Comparison of ENCODE assay signal across 1 cellular context in the genomic region with DNA sequence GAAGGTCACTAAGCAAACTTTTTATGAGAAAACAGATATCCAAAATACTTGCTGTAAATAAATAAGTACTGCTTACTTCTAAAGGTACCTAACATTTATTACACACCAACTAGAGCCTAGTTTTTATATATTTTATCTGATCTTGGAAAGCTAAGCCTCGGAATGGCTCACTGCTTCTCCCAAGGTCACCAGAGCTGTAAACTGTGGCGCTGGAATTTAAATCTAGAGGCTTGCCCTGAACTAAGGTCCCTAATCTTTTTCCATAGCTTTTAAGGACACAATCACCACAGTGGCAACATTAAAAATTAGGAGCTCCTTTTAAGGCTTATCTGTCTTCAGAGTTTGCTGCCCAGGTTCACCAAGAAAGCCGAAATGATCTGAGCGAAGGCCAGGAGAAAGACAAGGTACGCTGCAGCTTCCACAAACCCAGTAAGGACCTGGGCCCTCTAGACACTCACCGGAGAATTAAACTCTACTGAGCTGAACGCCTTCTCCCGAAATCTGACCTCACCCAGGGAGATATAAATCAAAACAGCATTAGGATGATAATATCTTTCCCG.
TF ChIP-seq lines count a peak whose summit lies in the region.

No MANE protein-coding gene starts in this region.

TF ChIP-seq in HepG2, 621 proteins besides CTCF, POLR2A, EP300 and RAD21:
- peak; percentile 56 for TF ChIP-seq ZNF781 (CRISPR knock-in tag; IDR thresholded peaks at IDR 0.05; ENCODE audit: borderline replicate concordance, not compliant biosample characterization)
- TF ChIP-seq SIN3B (IDR thresholded peaks at IDR 0.05; ENCODE audit: low read length): peak; percentile 86
- TF ChIP-seq TEAD3 (CRISPR knock-in tag; optimal IDR thresholded peaks at IDR 0.05; ENCODE audit: borderline replicate concordance): peak; percentile 19
- peak; percentile 11; the same call in 1 of the 2 replicates for TF ChIP-seq ZKSCAN8 (CRISPR knock-in tag; IDR thresholded peaks at IDR 0.05; ENCODE audit: borderline replicate concordance)
- no peak for TF ChIP-seq THAP11 (CRISPR knock-in tag; IDR thresholded peaks at IDR 0.05)
- 0 out of 2 replicates have a peak, but pooled peaks have one; percentile 28 for TF ChIP-seq ZNF724P (CRISPR knock-in tag; IDR thresholded peaks at IDR 0.05; ENCODE audit: borderline replicate concordance)
- TF ChIP-seq, protein P1, sequence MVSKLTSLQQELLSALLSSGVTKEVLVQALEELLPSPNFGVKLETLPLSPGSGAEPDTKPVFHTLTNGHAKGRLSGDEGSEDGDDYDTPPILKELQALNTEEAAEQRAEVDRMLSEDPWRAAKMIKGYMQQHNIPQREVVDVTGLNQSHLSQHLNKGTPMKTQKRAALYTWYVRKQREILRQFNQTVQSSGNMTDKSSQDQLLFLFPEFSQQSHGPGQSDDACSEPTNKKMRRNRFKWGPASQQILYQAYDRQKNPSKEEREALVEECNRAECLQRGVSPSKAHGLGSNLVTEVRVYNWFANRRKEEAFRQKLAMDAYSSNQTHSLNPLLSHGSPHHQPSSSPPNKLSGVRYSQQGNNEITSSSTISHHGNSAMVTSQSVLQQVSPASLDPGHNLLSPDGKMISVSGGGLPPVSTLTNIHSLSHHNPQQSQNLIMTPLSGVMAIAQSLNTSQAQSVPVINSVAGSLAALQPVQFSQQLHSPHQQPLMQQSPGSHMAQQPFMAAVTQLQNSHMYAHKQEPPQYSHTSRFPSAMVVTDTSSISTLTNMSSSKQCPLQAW (CRISPR knock-in tag; IDR thresholded peaks at IDR 0.05): peak; percentile 13; the same call in 1 of the 2 replicates
- peak; percentile 50; the same call in 1 of the 2 replicates for TF ChIP-seq SIN3A (IDR thresholded peaks at IDR 0.05; ENCODE audit: borderline replicate concordance, low read depth, low read length)
- TF ChIP-seq BRCA1 (CRISPR knock-in tag; IDR thresholded peaks at IDR 0.05): 0 out of 2 replicates have a peak, but pooled peaks have one; percentile 51
- TF ChIP-seq, protein P2, sequence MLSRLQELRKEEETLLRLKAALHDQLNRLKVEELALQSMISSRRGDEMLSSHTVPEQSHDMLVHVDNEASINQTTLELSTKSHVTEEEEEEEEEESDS (CRISPR knock-in tag; IDR thresholded peaks at IDR 0.05; ENCODE audit: borderline replicate concordance): 0 out of 2 replicates have a peak, but pooled peaks have one; percentile 21
- TF ChIP-seq ZNF224 (CRISPR knock-in tag; IDR thresholded peaks at IDR 0.05): no peak
- TF ChIP-seq SALL2 (CRISPR knock-in tag; IDR thresholded peaks at IDR 0.05): no peak
- no peak for TF ChIP-seq MED8 (CRISPR knock-in tag; IDR thresholded peaks at IDR 0.05; ENCODE audit: insufficient replicate concordance)
- TF ChIP-seq, protein P3, sequence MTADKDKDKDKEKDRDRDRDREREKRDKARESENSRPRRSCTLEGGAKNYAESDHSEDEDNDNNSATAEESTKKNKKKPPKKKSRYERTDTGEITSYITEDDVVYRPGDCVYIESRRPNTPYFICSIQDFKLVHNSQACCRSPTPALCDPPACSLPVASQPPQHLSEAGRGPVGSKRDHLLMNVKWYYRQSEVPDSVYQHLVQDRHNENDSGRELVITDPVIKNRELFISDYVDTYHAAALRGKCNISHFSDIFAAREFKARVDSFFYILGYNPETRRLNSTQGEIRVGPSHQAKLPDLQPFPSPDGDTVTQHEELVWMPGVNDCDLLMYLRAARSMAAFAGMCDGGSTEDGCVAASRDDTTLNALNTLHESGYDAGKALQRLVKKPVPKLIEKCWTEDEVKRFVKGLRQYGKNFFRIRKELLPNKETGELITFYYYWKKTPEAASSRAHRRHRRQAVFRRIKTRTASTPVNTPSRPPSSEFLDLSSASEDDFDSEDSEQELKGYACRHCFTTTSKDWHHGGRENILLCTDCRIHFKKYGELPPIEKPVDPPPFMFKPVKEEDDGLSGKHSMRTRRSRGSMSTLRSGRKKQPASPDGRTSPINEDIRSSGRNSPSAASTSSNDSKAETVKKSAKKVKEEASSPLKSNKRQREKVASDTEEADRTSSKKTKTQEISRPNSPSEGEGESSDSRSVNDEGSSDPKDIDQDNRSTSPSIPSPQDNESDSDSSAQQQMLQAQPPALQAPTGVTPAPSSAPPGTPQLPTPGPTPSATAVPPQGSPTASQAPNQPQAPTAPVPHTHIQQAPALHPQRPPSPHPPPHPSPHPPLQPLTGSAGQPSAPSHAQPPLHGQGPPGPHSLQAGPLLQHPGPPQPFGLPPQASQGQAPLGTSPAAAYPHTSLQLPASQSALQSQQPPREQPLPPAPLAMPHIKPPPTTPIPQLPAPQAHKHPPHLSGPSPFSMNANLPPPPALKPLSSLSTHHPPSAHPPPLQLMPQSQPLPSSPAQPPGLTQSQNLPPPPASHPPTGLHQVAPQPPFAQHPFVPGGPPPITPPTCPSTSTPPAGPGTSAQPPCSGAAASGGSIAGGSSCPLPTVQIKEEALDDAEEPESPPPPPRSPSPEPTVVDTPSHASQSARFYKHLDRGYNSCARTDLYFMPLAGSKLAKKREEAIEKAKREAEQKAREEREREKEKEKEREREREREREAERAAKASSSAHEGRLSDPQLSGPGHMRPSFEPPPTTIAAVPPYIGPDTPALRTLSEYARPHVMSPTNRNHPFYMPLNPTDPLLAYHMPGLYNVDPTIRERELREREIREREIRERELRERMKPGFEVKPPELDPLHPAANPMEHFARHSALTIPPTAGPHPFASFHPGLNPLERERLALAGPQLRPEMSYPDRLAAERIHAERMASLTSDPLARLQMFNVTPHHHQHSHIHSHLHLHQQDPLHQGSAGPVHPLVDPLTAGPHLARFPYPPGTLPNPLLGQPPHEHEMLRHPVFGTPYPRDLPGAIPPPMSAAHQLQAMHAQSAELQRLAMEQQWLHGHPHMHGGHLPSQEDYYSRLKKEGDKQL (CRISPR knock-in tag; IDR thresholded peaks at IDR 0.05; ENCODE audit: low read depth): 0 out of 2 replicates have a peak, but pooled peaks have one; percentile 6
- TF ChIP-seq, protein P4, sequence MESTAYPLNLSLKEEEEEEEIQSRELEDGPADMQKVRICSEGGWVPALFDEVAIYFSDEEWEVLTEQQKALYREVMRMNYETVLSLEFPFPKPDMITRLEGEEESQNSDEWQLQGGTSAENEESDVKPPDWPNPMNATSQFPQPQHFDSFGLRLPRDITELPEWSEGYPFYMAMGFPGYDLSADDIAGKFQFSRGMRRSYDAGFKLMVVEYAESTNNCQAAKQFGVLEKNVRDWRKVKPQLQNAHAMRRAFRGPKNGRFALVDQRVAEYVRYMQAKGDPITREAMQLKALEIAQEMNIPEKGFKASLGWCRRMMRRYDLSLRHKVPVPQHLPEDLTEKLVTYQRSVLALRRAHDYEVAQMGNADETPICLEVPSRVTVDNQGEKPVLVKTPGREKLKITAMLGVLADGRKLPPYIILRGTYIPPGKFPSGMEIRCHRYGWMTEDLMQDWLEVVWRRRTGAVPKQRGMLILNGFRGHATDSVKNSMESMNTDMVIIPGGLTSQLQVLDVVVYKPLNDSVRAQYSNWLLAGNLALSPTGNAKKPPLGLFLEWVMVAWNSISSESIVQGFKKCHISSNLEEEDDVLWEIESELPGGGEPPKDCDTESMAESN (CRISPR knock-in tag; conservative IDR thresholded peaks at IDR 0.05): 0 out of 2 replicates have a peak, but pooled peaks have one; percentile 29
- peak; percentile 44; the same call in 1 of the 2 replicates for TF ChIP-seq KLF15 (CRISPR knock-in tag; IDR thresholded peaks at IDR 0.05; ENCODE audit: borderline replicate concordance)
- TF ChIP-seq, protein P5, sequence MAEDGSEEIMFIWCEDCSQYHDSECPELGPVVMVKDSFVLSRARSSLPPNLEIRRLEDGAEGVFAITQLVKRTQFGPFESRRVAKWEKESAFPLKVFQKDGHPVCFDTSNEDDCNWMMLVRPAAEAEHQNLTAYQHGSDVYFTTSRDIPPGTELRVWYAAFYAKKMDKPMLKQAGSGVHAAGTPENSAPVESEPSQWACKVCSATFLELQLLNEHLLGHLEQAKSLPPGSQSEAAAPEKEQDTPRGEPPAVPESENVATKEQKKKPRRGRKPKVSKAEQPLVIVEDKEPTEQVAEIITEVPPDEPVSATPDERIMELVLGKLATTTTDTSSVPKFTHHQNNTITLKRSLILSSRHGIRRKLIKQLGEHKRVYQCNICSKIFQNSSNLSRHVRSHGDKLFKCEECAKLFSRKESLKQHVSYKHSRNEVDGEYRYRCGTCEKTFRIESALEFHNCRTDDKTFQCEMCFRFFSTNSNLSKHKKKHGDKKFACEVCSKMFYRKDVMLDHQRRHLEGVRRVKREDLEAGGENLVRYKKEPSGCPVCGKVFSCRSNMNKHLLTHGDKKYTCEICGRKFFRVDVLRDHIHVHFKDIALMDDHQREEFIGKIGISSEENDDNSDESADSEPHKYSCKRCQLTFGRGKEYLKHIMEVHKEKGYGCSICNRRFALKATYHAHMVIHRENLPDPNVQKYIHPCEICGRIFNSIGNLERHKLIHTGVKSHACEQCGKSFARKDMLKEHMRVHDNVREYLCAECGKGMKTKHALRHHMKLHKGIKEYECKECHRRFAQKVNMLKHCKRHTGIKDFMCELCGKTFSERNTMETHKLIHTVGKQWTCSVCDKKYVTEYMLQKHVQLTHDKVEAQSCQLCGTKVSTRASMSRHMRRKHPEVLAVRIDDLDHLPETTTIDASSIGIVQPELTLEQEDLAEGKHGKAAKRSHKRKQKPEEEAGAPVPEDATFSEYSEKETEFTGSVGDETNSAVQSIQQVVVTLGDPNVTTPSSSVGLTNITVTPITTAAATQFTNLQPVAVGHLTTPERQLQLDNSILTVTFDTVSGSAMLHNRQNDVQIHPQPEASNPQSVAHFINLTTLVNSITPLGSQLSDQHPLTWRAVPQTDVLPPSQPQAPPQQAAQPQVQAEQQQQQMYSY (CRISPR knock-in tag; IDR thresholded peaks at IDR 0.05): peak; percentile 80; the same call in 1 of the 2 replicates
- TF ChIP-seq NR2F6 (IDR thresholded peaks at IDR 0.05): 0 out of 2 replicates have a peak, but pooled peaks have one; percentile 9
- TF ChIP-seq NR2F6 (CRISPR knock-in tag; IDR thresholded peaks at IDR 0.05): no peak
- no peak for TF ChIP-seq CHD4 (IDR thresholded peaks at IDR 0.05; ENCODE audit: borderline replicate concordance, low read length)
- 0 out of 2 replicates have a peak, but pooled peaks have one; percentile 7 for TF ChIP-seq NAIF1 (CRISPR knock-in tag; IDR thresholded peaks at IDR 0.05; ENCODE audit: borderline replicate concordance)
- 0 out of 2 replicates have a peak, but pooled peaks have one; percentile 8 for TF ChIP-seq SIX1 (CRISPR knock-in tag; IDR thresholded peaks at IDR 0.05; ENCODE audit: borderline replicate concordance)
- TF ChIP-seq MBD4 (IDR thresholded peaks at IDR 0.05; ENCODE audit: borderline replicate concordance, low read length): 0 out of 2 replicates have a peak, but pooled peaks have one; percentile 13
- no peak for TF ChIP-seq HES4 (CRISPR knock-in tag; IDR thresholded peaks at IDR 0.05; ENCODE audit: borderline replicate concordance)
- TF ChIP-seq ZNF547 (CRISPR knock-in tag; IDR thresholded peaks at IDR 0.05): no peak
- TF ChIP-seq, protein P6, sequence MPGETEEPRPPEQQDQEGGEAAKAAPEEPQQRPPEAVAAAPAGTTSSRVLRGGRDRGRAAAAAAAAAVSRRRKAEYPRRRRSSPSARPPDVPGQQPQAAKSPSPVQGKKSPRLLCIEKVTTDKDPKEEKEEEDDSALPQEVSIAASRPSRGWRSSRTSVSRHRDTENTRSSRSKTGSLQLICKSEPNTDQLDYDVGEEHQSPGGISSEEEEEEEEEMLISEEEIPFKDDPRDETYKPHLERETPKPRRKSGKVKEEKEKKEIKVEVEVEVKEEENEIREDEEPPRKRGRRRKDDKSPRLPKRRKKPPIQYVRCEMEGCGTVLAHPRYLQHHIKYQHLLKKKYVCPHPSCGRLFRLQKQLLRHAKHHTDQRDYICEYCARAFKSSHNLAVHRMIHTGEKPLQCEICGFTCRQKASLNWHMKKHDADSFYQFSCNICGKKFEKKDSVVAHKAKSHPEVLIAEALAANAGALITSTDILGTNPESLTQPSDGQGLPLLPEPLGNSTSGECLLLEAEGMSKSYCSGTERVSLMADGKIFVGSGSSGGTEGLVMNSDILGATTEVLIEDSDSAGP (CRISPR knock-in tag; IDR thresholded peaks at IDR 0.05; ENCODE audit: borderline replicate concordance): no peak
- 0 out of 2 replicates have a peak, but pooled peaks have one; percentile 57 for TF ChIP-seq ZNF563 (CRISPR knock-in tag; IDR thresholded peaks at IDR 0.05)
- TF ChIP-seq NR2F2 (IDR thresholded peaks at IDR 0.05; ENCODE audit: borderline replicate concordance, low read depth): 0 out of 2 replicates have a peak, but pooled peaks have one; percentile 35
- TF ChIP-seq, protein P7, sequence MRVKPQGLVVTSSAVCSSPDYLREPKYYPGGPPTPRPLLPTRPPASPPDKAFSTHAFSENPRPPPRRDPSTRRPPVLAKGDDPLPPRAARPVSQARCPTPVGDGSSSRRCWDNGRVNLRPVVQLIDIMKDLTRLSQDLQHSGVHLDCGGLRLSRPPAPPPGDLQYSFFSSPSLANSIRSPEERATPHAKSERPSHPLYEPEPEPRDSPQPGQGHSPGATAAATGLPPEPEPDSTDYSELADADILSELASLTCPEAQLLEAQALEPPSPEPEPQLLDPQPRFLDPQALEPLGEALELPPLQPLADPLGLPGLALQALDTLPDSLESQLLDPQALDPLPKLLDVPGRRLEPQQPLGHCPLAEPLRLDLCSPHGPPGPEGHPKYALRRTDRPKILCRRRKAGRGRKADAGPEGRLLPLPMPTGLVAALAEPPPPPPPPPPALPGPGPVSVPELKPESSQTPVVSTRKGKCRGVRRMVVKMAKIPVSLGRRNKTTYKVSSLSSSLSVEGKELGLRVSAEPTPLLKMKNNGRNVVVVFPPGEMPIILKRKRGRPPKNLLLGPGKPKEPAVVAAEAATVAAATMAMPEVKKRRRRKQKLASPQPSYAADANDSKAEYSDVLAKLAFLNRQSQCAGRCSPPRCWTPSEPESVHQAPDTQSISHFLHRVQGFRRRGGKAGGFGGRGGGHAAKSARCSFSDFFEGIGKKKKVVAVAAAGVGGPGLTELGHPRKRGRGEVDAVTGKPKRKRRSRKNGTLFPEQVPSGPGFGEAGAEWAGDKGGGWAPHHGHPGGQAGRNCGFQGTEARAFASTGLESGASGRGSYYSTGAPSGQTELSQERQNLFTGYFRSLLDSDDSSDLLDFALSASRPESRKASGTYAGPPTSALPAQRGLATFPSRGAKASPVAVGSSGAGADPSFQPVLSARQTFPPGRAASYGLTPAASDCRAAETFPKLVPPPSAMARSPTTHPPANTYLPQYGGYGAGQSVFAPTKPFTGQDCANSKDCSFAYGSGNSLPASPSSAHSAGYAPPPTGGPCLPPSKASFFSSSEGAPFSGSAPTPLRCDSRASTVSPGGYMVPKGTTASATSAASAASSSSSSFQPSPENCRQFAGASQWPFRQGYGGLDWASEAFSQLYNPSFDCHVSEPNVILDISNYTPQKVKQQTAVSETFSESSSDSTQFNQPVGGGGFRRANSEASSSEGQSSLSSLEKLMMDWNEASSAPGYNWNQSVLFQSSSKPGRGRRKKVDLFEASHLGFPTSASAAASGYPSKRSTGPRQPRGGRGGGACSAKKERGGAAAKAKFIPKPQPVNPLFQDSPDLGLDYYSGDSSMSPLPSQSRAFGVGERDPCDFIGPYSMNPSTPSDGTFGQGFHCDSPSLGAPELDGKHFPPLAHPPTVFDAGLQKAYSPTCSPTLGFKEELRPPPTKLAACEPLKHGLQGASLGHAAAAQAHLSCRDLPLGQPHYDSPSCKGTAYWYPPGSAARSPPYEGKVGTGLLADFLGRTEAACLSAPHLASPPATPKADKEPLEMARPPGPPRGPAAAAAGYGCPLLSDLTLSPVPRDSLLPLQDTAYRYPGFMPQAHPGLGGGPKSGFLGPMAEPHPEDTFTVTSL (CRISPR knock-in tag; IDR thresholded peaks at IDR 0.05; ENCODE audit: borderline replicate concordance): peak; percentile 21; the same call in 1 of the 2 replicates
- TF ChIP-seq ZFP36L1 (CRISPR knock-in tag; IDR thresholded peaks at IDR 0.05): peak; percentile 56; the same call in 1 of the 2 replicates
- TF ChIP-seq KLF16 (CRISPR knock-in tag; IDR thresholded peaks at IDR 0.05): peak in 1 of 2 experiments; percentile 19; a peak in 1 of 4 replicates
- TF ChIP-seq FLYWCH1 (CRISPR knock-in tag; IDR thresholded peaks at IDR 0.05): 0 out of 2 replicates have a peak, but pooled peaks have one; percentile 66
- 0 out of 2 replicates have a peak, but pooled peaks have one; percentile 37 for TF ChIP-seq ISL2 (CRISPR knock-in tag; IDR thresholded peaks at IDR 0.05)
- 0 out of 2 replicates have a peak, but pooled peaks have one; percentile 5 for TF ChIP-seq ZNF264 (CRISPR knock-in tag; IDR thresholded peaks at IDR 0.05)
TF ChIP-seq in HepG2: peak in this region for 25.
